13 cellular contexts compared by ENCODE assay signal in genomic region chr3:30622047-30622545, GRCh38. TPM values are rescaled to one million over a fixed set of nuclear protein-coding genes. Genes with fewer than 3 reads are reported as not detected.
DNase-seq lines count a peak whose midpoint lies in the region; ATAC-seq and TF ChIP-seq lines count a peak whose summit lies in the region.
"Had no signal": no experiment of that assay in that cellular context is flagged by ENCODE, and none has a peak within 500 bp of the region (broad histone marks: within the 10 kb centered on the region; RNA-seq: fewer than 3 reads in every experiment).

No MANE protein-coding gene starts in this region.

- H3K4me1 ChIP-seq in breast epithelium, result peaks cover 0 to 3% of the 10 kb centered on the region in 2 donors
- peaks cover 29% of the 10 kb centered on the region for H3K4me1 ChIP-seq in Panc1 (ENCODE audit: control insufficient read depth, insufficient read depth, low read length)
- H3K4me1 ChIP-seq in esophagus squamous epithelium, result peaks cover 16 to 98% (median 58%) of the 10 kb centered on the region in 3 donors
- peaks cover 44 to 98% (median 76%) of the 10 kb centered on the region in 4 donors for H3K4me1 ChIP-seq in stomach
- H3K4me1 ChIP-seq: BE2C had no signal

- in situ Hi-C loops in Panc1 (cut with HindIII; ENCODE audit: low pct_unique_long_range_greater_than_20kb, low sequenced_read_pairs), result no loop called here

- no peaks in the 10 kb centered on the region for H3K27me3 ChIP-seq in breast epithelium
- no peaks in the 10 kb centered on the region for H3K27me3 ChIP-seq in Panc1 (ENCODE audit: control insufficient read depth, insufficient read depth, low read length)
- H3K27me3 ChIP-seq in esophagus squamous epithelium, result no peaks in the 10 kb centered on the region
- no peaks in the 10 kb centered on the region for H3K27me3 ChIP-seq in stomach
- H3K27me3 ChIP-seq: BE2C had no signal

- no peak for ATAC-seq in Panc1
- ATAC-seq in activated CD4-positive, CD25-positive, alpha-beta regulatory T cell treated with anti-CD3 and anti-CD28 coated beads, Interleukin-2, amount 50 U/mL, for 24 hours, result no peak

- no peaks in the 10 kb centered on the region for H3K27me3 Mint-ChIP-seq in MCF 10A (ENCODE audit: insufficient read depth, unreplicated experiment)

- DNase-seq in MCF 10A (ENCODE audit: unreplicated experiment) (no peak), breast epithelium (ENCODE audit: low spot score in 2 of 2) (no peak), Panc1 (ENCODE audit: low read depth, low spot score) (no peak), esophagus squamous epithelium (lab: John Stamatoyannopoulos, UW) (no peak), stomach (no peak), NCI-H2029 treated with DMSO at 0.1 percent for 48 hours (lab: John Stamatoyannopoulos, UW) (no peak), middle frontal gyrus (ENCODE audit: extremely low spot score, low spot score) (no peak)
- DNase-seq: aorta, BE2C, dermis blood vessel endothelial cell, NCI-H2227 treated with DMSO at 0.1 percent for 48 hours, posterior cingulate gyrus had no signal

- CTCF ChIA-PET in MCF 10A (lab: Yijun Ruan, JAX) (interaction anchor here (1.7 kb wide), 1 partner anchor 8 kb away, joined by 3 read pairs; no protein-coding TSS in a partner anchor), Panc1 (lab: Charles Lee) (no interaction called here)

- peak overlapping the region in 1 of 2 donors; percentile 56 for H3K27ac ChIP-seq in breast epithelium
- peak overlapping the region; percentile 34; the same call in 1 of the 2 replicates for H3K27ac ChIP-seq in Panc1 (ENCODE audit: low read length)
- peak overlapping the region in 3 of 4 donors; percentile 25 to 33 (median 28) for H3K27ac ChIP-seq in esophagus squamous epithelium
- peak overlapping the region in 4 of 5 donors; percentile 14 to 76 (median 37) for H3K27ac ChIP-seq in stomach

- H3K4me1 Mint-ChIP-seq in MCF 10A (ENCODE audit: insufficient read depth, unreplicated experiment), result peaks cover 49% of the 10 kb centered on the region

- H3K4me3 Mint-ChIP-seq in MCF 10A (ENCODE audit: unreplicated experiment), result no peak overlapping the region

- H3K36me3 ChIP-seq in breast epithelium (no peaks in the 10 kb centered on the region), Panc1 (ENCODE audit: control insufficient read depth, insufficient read depth, low read length) (no peaks in the 10 kb centered on the region), esophagus squamous epithelium (peaks cover 0 to 8% (median 0%) of the 10 kb centered on the region in 3 donors), stomach (peaks cover 7 to 23% (median 16%) of the 10 kb centered on the region in 4 donors)
- H3K36me3 ChIP-seq: BE2C had no signal

- intact Hi-C loops in MCF 10A (cut with micrococcal nuclease) (no loop called here), breast epithelium (cut with DNase I; ENCODE audit: low total_unique reads) (no loop called here), Panc1 (cut with micrococcal nuclease; ENCODE audit: unreplicated experiment) (no loop called here), esophagus squamous epithelium (cut with DNase I) (no loop called here), stomach (cut with DNase I; ENCODE audit: low total_unique reads) (no loop called here)

- peak overlapping the region; percentile 16 for H3K27ac Mint-ChIP-seq in MCF 10A (ENCODE audit: low read depth, unreplicated experiment)

- TF ChIP-seq POLR2A in breast epithelium (IDR thresholded peaks at IDR 0.05) (no peak), esophagus squamous epithelium (IDR thresholded peaks at IDR 0.05) (no peak), stomach (IDR thresholded peaks at IDR 0.05) (no peak)

- BruUV-seq in MCF 10A (replicated peaks; lab: Mats Ljungman, UMichigan), result no TSS peak
- BruUV-seq in Panc1 (replicated peaks; lab: Mats Ljungman, UMichigan), result no TSS peak

- H3K9me3 Mint-ChIP-seq in MCF 10A (ENCODE audit: unreplicated experiment), result no peaks in the 10 kb centered on the region

- no peaks in the 10 kb centered on the region for H3K9me3 ChIP-seq in breast epithelium
- H3K9me3 ChIP-seq in Panc1 (ENCODE audit: control insufficient read depth, insufficient read depth, low read depth, low read length), result no peaks in the 10 kb centered on the region
- no peaks in the 10 kb centered on the region for H3K9me3 ChIP-seq in esophagus squamous epithelium
- no peaks in the 10 kb centered on the region for H3K9me3 ChIP-seq in stomach
- H3K9me3 ChIP-seq: BE2C had no signal

- H3K4me3 ChIP-seq in breast epithelium (no peak overlapping the region), Panc1 (ENCODE audit: low read depth in 2 of 2, low read length in 2 of 2) (no peak overlapping the region), esophagus squamous epithelium (no peak overlapping the region), stomach (no peak overlapping the region)

- no peak for TF ChIP-seq EP300 in stomach (IDR thresholded peaks at IDR 0.05)

- H3K36me3 Mint-ChIP-seq in MCF 10A (ENCODE audit: insufficient read depth, unreplicated experiment), result peaks cover 77% of the 10 kb centered on the region

- TF ChIP-seq CTCF in MCF 10A (IDR thresholded peaks at IDR 0.05; ENCODE audit: unreplicated experiment) (no peak), breast epithelium (IDR thresholded peaks at IDR 0.05) (no peak), Panc1 (IDR thresholded peaks at IDR 0.05) (no peak), esophagus squamous epithelium (IDR thresholded peaks at IDR 0.05) (no peak), stomach (IDR thresholded peaks at IDR 0.05) (no peak)

- POLR2A ChIA-PET in MCF 10A (lab: Yijun Ruan, JAX) (interaction anchor here (0.9 to 5.9 kb wide), 3 partner anchors 10 to 37 kb away, joined by 3 to 190 read pairs (median 3); partner anchors contain the start of gene TGFBR2), Panc1 (lab: Charles Lee) (no interaction called here)

RNA-seq across cellular contexts. Expression of gene TGFBR2, which starts 15.7 kb away (rescaled TPM):
- 103 and 104 TPM in 2 replicates for total RNA-seq in MCF 10A (2022)
- 100 to 1,000 TPM; 205 to 281 (median 243) TPM for total RNA-seq in breast epithelium
- 45.9 TPM for total RNA-seq in Panc1 (2021; ENCODE audit: unreplicated experiment)
- polyA plus RNA-seq in Panc1 (2012; ENCODE audit: insufficient read length), result 38.8 TPM
- total RNA-seq in esophagus squamous epithelium, result 100 to 1,000 TPM in 1 of 4 donors, 10 to 100 TPM in 3; 10.1 to 114 (median 48.7) TPM
- total RNA-seq in stomach, result 100 to 1,000 TPM in 2 of 5 donors, 10 to 100 TPM in 3; 59.1 to 115 (median 89.3) TPM
- 10 to 100 TPM; 13.7 to 44.1 (median 27.4) TPM for polyA plus RNA-seq in stomach
